ENCODE assay signal across 8 cellular contexts in the genomic region with DNA sequence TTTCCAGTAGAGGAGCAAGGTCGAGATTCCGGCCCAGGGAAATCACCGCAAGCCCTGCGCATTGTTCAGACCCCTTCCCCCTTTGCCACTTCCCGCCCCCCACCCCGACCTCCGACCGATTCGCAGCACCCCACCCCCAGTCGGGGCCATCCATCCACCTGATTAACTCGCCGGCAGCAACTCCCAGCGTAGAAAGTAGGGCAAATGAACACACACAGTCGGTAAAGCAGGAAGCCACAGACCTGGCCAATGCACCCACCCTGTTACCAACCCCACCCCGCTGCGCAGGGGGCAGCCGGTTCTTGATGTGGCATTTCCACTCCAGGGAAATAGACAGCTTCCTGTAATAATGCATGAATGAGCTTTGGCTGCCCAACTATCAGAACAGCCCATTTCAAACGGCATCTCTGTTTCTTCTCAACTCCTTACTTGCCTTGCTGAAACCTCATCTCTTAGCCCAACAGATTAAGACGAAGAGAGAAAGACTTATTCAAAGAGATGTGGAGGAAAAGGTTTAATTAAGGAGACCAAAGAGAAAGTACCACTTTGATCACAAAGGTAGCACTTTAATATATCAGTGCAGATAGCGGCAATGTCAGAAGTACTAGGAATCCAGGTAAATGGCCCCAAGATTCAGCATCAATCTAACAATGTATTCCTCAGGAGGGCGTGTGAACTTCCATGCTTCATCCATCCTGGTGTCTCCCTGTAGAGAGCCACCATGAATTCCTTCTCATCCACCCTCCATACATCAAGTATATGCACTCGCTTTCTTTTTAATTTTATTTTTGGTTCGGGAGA. TPM values are rescaled to one million over a fixed set of nuclear protein-coding genes. Genes with fewer than 3 reads are reported as not detected.
DNase-seq lines count a peak whose midpoint lies in the region; ATAC-seq and TF ChIP-seq lines count a peak whose summit lies in the region.

No MANE protein-coding gene starts in this region.

- peaks cover 55% of the 10 kb centered on the region for H3K4me1 Mint-ChIP-seq in activated naive CD8-positive, alpha-beta T cell treated with anti-CD3 and anti-CD28 coated beads, Interleukin-2, amount 50 U/mL, for 24 hours
- H3K4me1 Mint-ChIP-seq in immature natural killer cell: peaks cover 28 to 58% of the 10 kb centered on the region in 2 donors

- DNase-seq in AG04450 (ENCODE audit: low read depth, low spot score): no peak
- DNase-seq in NCI-H526 treated with DMSO at 0.1 percent for 48 hours (lab: John Stamatoyannopoulos, UW): peak; percentile 53
- peak; percentile 38 for DNase-seq in activated naive CD8-positive, alpha-beta T cell treated with anti-CD3 and anti-CD28 coated beads, Interleukin-2, amount 50 U/mL, for 24 hours
- DNase-seq in immature natural killer cell: peak; percentile 69 to 77 (median 74)
- DNase-seq in stimulated activated CD4-positive, alpha-beta T cell treated with anti-CD3 and anti-CD28 coated beads, Interleukin-4, amount 100 ng/mL, for 1 hour: peak; percentile 14
- DNase-seq in NCI-H1694 treated with DMSO at 0.1 percent for 48 hours (lab: John Stamatoyannopoulos, UW): no peak

- no peak for ATAC-seq in activated naive CD8-positive, alpha-beta T cell treated with anti-CD3 and anti-CD28 coated beads, Interleukin-2, amount 50 U/mL, for 24 hours
- ATAC-seq in GM19455 (IDR thresholded peaks at IDR 0.05; ENCODE audit: unreplicated experiment): no peak
- ATAC-seq in GM21360 (IDR thresholded peaks at IDR 0.05; ENCODE audit: unreplicated experiment): no peak

- H3K27ac ChIP-seq in AG04450 (ENCODE audit: low read depth, low read length): no peak overlapping the region

- H3K27ac Mint-ChIP-seq in activated naive CD8-positive, alpha-beta T cell treated with anti-CD3 and anti-CD28 coated beads, Interleukin-2, amount 50 U/mL, for 24 hours: peak overlapping the region; percentile 76
- H3K27ac Mint-ChIP-seq in immature natural killer cell: peak overlapping the region; percentile 84 to 95 (median 93)

- no peaks in the 10 kb centered on the region for H3K27me3 ChIP-seq in AG04450 (ENCODE audit: control insufficient read depth, insufficient read depth, low read length)

- H3K27me3 Mint-ChIP-seq in activated naive CD8-positive, alpha-beta T cell treated with anti-CD3 and anti-CD28 coated beads, Interleukin-2, amount 50 U/mL, for 24 hours: no peaks in the 10 kb centered on the region
- H3K27me3 Mint-ChIP-seq in immature natural killer cell (ENCODE audit: low read depth in 3 of 3): peaks cover 17 to 26% (median 19%) of the 10 kb centered on the region in 3 donors

- no peaks in the 10 kb centered on the region for H3K36me3 Mint-ChIP-seq in activated naive CD8-positive, alpha-beta T cell treated with anti-CD3 and anti-CD28 coated beads, Interleukin-2, amount 50 U/mL, for 24 hours (ENCODE audit: low read depth)
- peaks cover 0 to 3% (median 0%) of the 10 kb centered on the region in 3 donors for H3K36me3 Mint-ChIP-seq in immature natural killer cell

- H3K4me3 Mint-ChIP-seq in activated naive CD8-positive, alpha-beta T cell treated with anti-CD3 and anti-CD28 coated beads, Interleukin-2, amount 50 U/mL, for 24 hours: peak overlapping the region; percentile 95
- peak overlapping the region; percentile 94 to 97 (median 95) for H3K4me3 Mint-ChIP-seq in immature natural killer cell

- TF ChIP-seq CTCF in AG04450 (IDR thresholded peaks at IDR 0.05; ENCODE audit: low read depth, low read length): no peak

- CTCF ChIA-PET in AG04450 (lab: Charles Lee): interaction anchor here (0.7 to 1.0 kb wide), 2 partner anchors 39 to 108 kb away, joined by 3 read pairs; no protein-coding TSS in a partner anchor

- no peaks in the 10 kb centered on the region for H3K9me3 Mint-ChIP-seq in activated naive CD8-positive, alpha-beta T cell treated with anti-CD3 and anti-CD28 coated beads, Interleukin-2, amount 50 U/mL, for 24 hours
- no peaks in the 10 kb centered on the region for H3K9me3 Mint-ChIP-seq in immature natural killer cell

- H3K4me3 ChIP-seq in AG04450 (ENCODE audit: low read depth, low read length): peak overlapping the region; percentile 89

- POLR2A ChIA-PET in AG04450 (lab: Yijun Ruan, JAX): no interaction called here

- no peaks in the 10 kb centered on the region; the same call in 1 of the 2 replicates for H3K9me3 ChIP-seq in AG04450 (ENCODE audit: control insufficient read depth, insufficient read depth, low read length)

RNA-seq across cellular contexts. Expression of a gene that starts 1.9 kb away (rescaled TPM):
- 9.0 and 9.5 TPM in 2 replicates for polyA plus RNA-seq in AG04450 (2011; rRNA removed)
- polyA minus RNA-seq in AG04450 (2011; rRNA and poly(A)+ RNA removed): 13.3 and 16.8 TPM in 2 replicates
- polyA plus RNA-seq in immature natural killer cell: 10 to 100 TPM in 2 of 3 donors, 1 to 10 TPM in 1; 4.7 to 28.9 (median 13.7) TPM

Comparison
In these comparisons a context has a peak if more than half of its experiments do, and no peak if none do; other contexts are left out.
1. DNase-seq: peak in NCI-H526 treated with DMSO at 0.1 percent for 48 hours (single experiment), activated naive CD8-positive, alpha-beta T cell treated with anti-CD3 and anti-CD28 coated beads, Interleukin-2, amount 50 U/mL, for 24 hours (single experiment), immature natural killer cell (3 of 3) and stimulated activated CD4-positive, alpha-beta T cell treated with anti-CD3 and anti-CD28 coated beads, Interleukin-4, amount 100 ng/mL, for 1 hour (single experiment); none in AG04450 (single experiment) and NCI-H1694 treated with DMSO at 0.1 percent for 48 hours (single experiment).